Comparison of ENCODE assay signal across 18 cellular contexts in genomic region chr2:106267997-106268396, GRCh38.
"Had no signal": no experiment of that assay in that cellular context is flagged by ENCODE, and none has a peak within 500 bp of the region (broad histone marks: within the 10 kb centered on the region; RNA-seq: fewer than 3 reads in every experiment).

No MANE protein-coding gene starts in this region.

- H3K27me3 ChIP-seq: brain microvascular endothelial cell, colonic mucosa, gastrocnemius medialis, left lung, neural progenitor cell had no signal

- H3K36me3 ChIP-seq: brain microvascular endothelial cell, colonic mucosa, gastrocnemius medialis, left lung, neural progenitor cell, thoracic aorta had no signal

- H3K4me1 ChIP-seq: colonic mucosa had no signal

- H3K9me3 ChIP-seq: colonic mucosa, gastrocnemius medialis, left lung, thoracic aorta had no signal

- H3K9ac ChIP-seq: neural progenitor cell had no signal

- H3K27ac Mint-ChIP-seq: activated naive CD4-positive, alpha-beta T cell treated with anti-CD3 and anti-CD28 coated beads for 36 hours; stimulated activated naive B cell treated with anti-CD40 and anti-IgM and Interleukin-4, amounts not matched to agents 10 μg/mL and 1 μg/mL and 100 μg/mL, for 72 hours; T-cell had no signal

- ATAC-seq: esophagus mucosa; gastrocnemius medialis; left lung; sciatic nerve; stimulated activated naive B cell treated with anti-CD40 and anti-IgM and Interleukin-4, amounts not matched to agents 10 μg/mL and 1 μg/mL and 100 μg/mL, for 72 hours had no signal

- H3K36me3 Mint-ChIP-seq: neural progenitor cell; stimulated activated naive B cell treated with anti-CD40 and anti-IgM and Interleukin-4, amounts not matched to agents 10 μg/mL and 1 μg/mL and 100 μg/mL, for 72 hours; T-cell had no signal

- DNase-seq: activated naive CD4-positive, alpha-beta T cell treated with anti-CD3 and anti-CD28 coated beads for 36 hours; aorta; brain microvascular endothelial cell; central memory CD4-positive, alpha-beta T cell; colonic mucosa; effector CD4-positive, alpha-beta T cell; gastrocnemius medialis; left lung; midbrain; stimulated activated CD4-positive, alpha-beta T cell treated with anti-CD3 and anti-CD28 coated beads, Interleukin-4, amount 100 ng/mL, for 1 hour; stimulated activated naive B cell treated with anti-CD40 and anti-IgM and Interleukin-4, amounts not matched to agents 10 μg/mL and 1 μg/mL and 100 μg/mL, for 72 hours; T1000 had no signal

- H3K4me2 ChIP-seq: neural progenitor cell, smooth muscle cell had no signal

- H3K9me3 Mint-ChIP-seq: activated naive CD4-positive, alpha-beta T cell treated with anti-CD3 and anti-CD28 coated beads for 36 hours; T-cell had no signal

- H3K4me3 ChIP-seq: colonic mucosa, gastrocnemius medialis, left lung, neural progenitor cell, smooth muscle cell, thoracic aorta had no signal

- H3K27ac ChIP-seq: brain microvascular endothelial cell, colonic mucosa, gastrocnemius medialis, left lung, neural progenitor cell, thoracic aorta had no signal

- H3K4me3 Mint-ChIP-seq: activated naive CD4-positive, alpha-beta T cell treated with anti-CD3 and anti-CD28 coated beads for 36 hours; neural progenitor cell; stimulated activated naive B cell treated with anti-CD40 and anti-IgM and Interleukin-4, amounts not matched to agents 10 μg/mL and 1 μg/mL and 100 μg/mL, for 72 hours had no signal
